Comparison of ENCODE assay signal across 18 cellular contexts in genomic region chr6:78623567-78623966, GRCh38.
A peak's percentile ranks its signal among the peaks of the same experiment; 100 is the strongest.
DNase-seq lines count a peak whose midpoint lies in the region; FAIRE-seq and TF ChIP-seq lines count a peak whose summit lies in the region.
"Had no signal": no experiment of that assay in that cellular context is flagged by ENCODE, and none has a peak within 500 bp of the region (broad histone marks: within the 10 kb centered on the region; RNA-seq: fewer than 3 reads in every experiment).

No MANE protein-coding gene starts in this region.

- no peak overlapping the region for H3K4me3 Mint-ChIP-seq in activated naive CD8-positive, alpha-beta T cell treated with anti-CD3 and anti-CD28 coated beads for 36 hours
- H3K4me3 Mint-ChIP-seq: CD14-positive monocyte; CD4-positive, alpha-beta memory T cell; H9; IgD-negative memory B cell had no signal

- no peaks in the 10 kb centered on the region for H3K27me3 ChIP-seq in GM23248 (replicated peaks; ENCODE audit: insufficient read depth)
- no peaks in the 10 kb centered on the region for H3K27me3 ChIP-seq in bronchial epithelial cell (ENCODE audit: control insufficient read depth, insufficient read depth, low read length)
- no peaks in the 10 kb centered on the region for H3K27me3 ChIP-seq in keratinocyte (ENCODE audit: control insufficient read depth, extremely low read depth, insufficient read depth, low read length)
- no peaks in the 10 kb centered on the region for H3K27me3 ChIP-seq in prostate gland (replicated peaks; ENCODE audit: insufficient read depth)
- H3K27me3 ChIP-seq: BLaER1 had no signal

- no TSS peak for BruUV-seq in OCI-LY7 (replicated peaks; lab: Mats Ljungman, UMichigan)

- H3K9me1 ChIP-seq in keratinocyte (ENCODE audit: control insufficient read depth, extremely low read depth, insufficient read depth, low read length): no peaks in the 10 kb centered on the region

- H3K9ac ChIP-seq in GM23248 (no peak overlapping the region), keratinocyte (ENCODE audit: control insufficient read depth, extremely low read depth, insufficient read depth, low read length) (no peak overlapping the region)
- H3K9ac ChIP-seq: BLaER1 had no signal

- H3K36me3 Mint-ChIP-seq in activated naive CD8-positive, alpha-beta T cell treated with anti-CD3 and anti-CD28 coated beads for 36 hours: no peaks in the 10 kb centered on the region
- H3K36me3 Mint-ChIP-seq: CD14-positive monocyte; CD4-positive, alpha-beta memory T cell; IgD-negative memory B cell had no signal

- no peak for TF ChIP-seq CTCF in bronchial epithelial cell (IDR thresholded peaks at IDR 0.05; ENCODE audit: insufficient read depth, low read length, severe bottlenecking)
- TF ChIP-seq CTCF in keratinocyte (optimal IDR thresholded peaks at IDR 0.05 in 1 of 3, IDR thresholded peaks at IDR 0.05 in 1 of 3, conservative IDR thresholded peaks at IDR 0.05 in 1 of 3; ENCODE audit: extremely low read depth in 1 of 3, insufficient read depth in 2 of 3, low read length in 3 of 3): no peak
- TF ChIP-seq CTCF in OCI-LY7 (conservative IDR thresholded peaks at IDR 0.05; ENCODE audit: low read length): no peak
- no peak for TF ChIP-seq CTCF in prostate gland (IDR thresholded peaks at IDR 0.05)

- H3K36me3 ChIP-seq in GM23248 (ENCODE audit: low read depth) (no peaks in the 10 kb centered on the region), bronchial epithelial cell (ENCODE audit: control insufficient read depth, insufficient read depth, low read length) (no peaks in the 10 kb centered on the region), keratinocyte (ENCODE audit: control insufficient read depth in 2 of 2, extremely low read depth in 1 of 2, insufficient read depth in 2 of 2, low read length in 2 of 2) (no peaks in the 10 kb centered on the region), OCI-LY7 (ENCODE audit: insufficient read depth, low read length) (no peaks in the 10 kb centered on the region), prostate gland (no peaks in the 10 kb centered on the region)
- H3K36me3 ChIP-seq: BLaER1 had no signal

- dilution Hi-C loops in keratinocyte (cut with MboI; ENCODE audit: extremely low pct_ligation_motif_present, low sequenced_read_pairs): no loop called here

- H3K27ac Mint-ChIP-seq in activated naive CD8-positive, alpha-beta T cell treated with anti-CD3 and anti-CD28 coated beads for 36 hours: no peak overlapping the region
- H3K27ac Mint-ChIP-seq: CD14-positive monocyte, H9, IgD-negative memory B cell had no signal

- H3K27ac ChIP-seq in GM23248 (no peak overlapping the region), keratinocyte (ENCODE audit: control insufficient read depth, insufficient read depth, low read length) (no peak overlapping the region), OCI-LY7 (ENCODE audit: low read depth, low read length, poor library complexity, severe bottlenecking) (no peak overlapping the region), prostate gland (no peak overlapping the region)
- H3K27ac ChIP-seq: BLaER1 had no signal

- CTCF ChIA-PET in OCI-LY7 (lab: Charles Lee; ENCODE audit: unreplicated experiment): no interaction called here

- in situ Hi-C loops in GM23248 (cut with MboI): no loop called here

- H3K4me2 ChIP-seq in GM23248 (ENCODE audit: unreplicated experiment) (no peak overlapping the region), keratinocyte (ENCODE audit: control insufficient read depth, extremely low read depth, insufficient read depth, low read depth, low read length) (no peak overlapping the region), OCI-LY7 (ENCODE audit: low read length) (no peak overlapping the region)
- H3K4me2 ChIP-seq: BLaER1 had no signal

- POLR2A ChIA-PET in OCI-LY7 (lab: Charles Lee): no interaction called here

- intact Hi-C loops in OCI-LY7 (cut with micrococcal nuclease; ENCODE audit: unreplicated experiment) (no loop called here), prostate gland (cut with DNase I) (no loop called here)

- H3K9me3 ChIP-seq in GM23248 (ENCODE audit: low read depth) (no peaks in the 10 kb centered on the region), keratinocyte (ENCODE audit: control insufficient read depth, low read depth, low read length) (no peaks in the 10 kb centered on the region), OCI-LY7 (ENCODE audit: low read length) (no peaks in the 10 kb centered on the region), prostate gland (no peaks in the 10 kb centered on the region)
- H3K9me3 ChIP-seq: BLaER1 had no signal

- H3K27me3 Mint-ChIP-seq in activated naive CD8-positive, alpha-beta T cell treated with anti-CD3 and anti-CD28 coated beads for 36 hours: peaks cover 6% of the 10 kb centered on the region
- H3K27me3 Mint-ChIP-seq: CD4-positive, alpha-beta memory T cell; IgD-negative memory B cell had no signal

- peak; percentile 60 for FAIRE-seq in bronchial epithelial cell (lab: Jason Lieb, UNC)
- peak; percentile 69 for FAIRE-seq in keratinocyte (lab: Jason Lieb, UNC)
- FAIRE-seq: H1 had no signal

- H2AFZ ChIP-seq in GM23248 (no peak overlapping the region), keratinocyte (ENCODE audit: control insufficient read depth, low read length) (no peak overlapping the region), OCI-LY7 (ENCODE audit: low read length) (no peak overlapping the region)

- H3K4me3 ChIP-seq in GM23248: no peak overlapping the region
- no peak overlapping the region for H3K4me3 ChIP-seq in bronchial epithelial cell (ENCODE audit: low read depth, low read length)
- no peak overlapping the region for H3K4me3 ChIP-seq in keratinocyte (ENCODE audit: control insufficient read depth in 2 of 3, extremely low read depth in 1 of 3, insufficient read depth in 2 of 3, low read depth in 1 of 3, low read length in 3 of 3)
- H3K4me3 ChIP-seq in OCI-LY7 (ENCODE audit: low read depth, low read length, poor library complexity, severe bottlenecking): no peak overlapping the region
- no peak overlapping the region for H3K4me3 ChIP-seq in prostate gland
- H3K4me3 ChIP-seq: BLaER1 had no signal

- H3K9me3 Mint-ChIP-seq in activated naive CD8-positive, alpha-beta T cell treated with anti-CD3 and anti-CD28 coated beads for 36 hours: no peaks in the 10 kb centered on the region
- H3K9me3 Mint-ChIP-seq: CD14-positive monocyte, H9 had no signal

- TF ChIP-seq POLR2A in prostate gland (IDR thresholded peaks at IDR 0.05): no peak

- no peaks in the 10 kb centered on the region for H4K20me1 ChIP-seq in GM23248 (ENCODE audit: insufficient read depth)
- no peaks in the 10 kb centered on the region for H4K20me1 ChIP-seq in keratinocyte (ENCODE audit: control insufficient read depth, extremely low read depth, insufficient read depth, low read length)
- no peaks in the 10 kb centered on the region for H4K20me1 ChIP-seq in OCI-LY7 (ENCODE audit: insufficient read depth, low read length)
- H4K20me1 ChIP-seq: BLaER1 had no signal

- no peaks in the 10 kb centered on the region for H3K4me1 ChIP-seq in GM23248 (ENCODE audit: insufficient read depth)
- peaks cover 7% of the 10 kb centered on the region for H3K4me1 ChIP-seq in keratinocyte (ENCODE audit: control insufficient read depth, extremely low read depth, insufficient read depth, low read length)
- no peaks in the 10 kb centered on the region for H3K4me1 ChIP-seq in OCI-LY7 (ENCODE audit: insufficient read depth, low read length, poor library complexity, severe bottlenecking)
- no peaks in the 10 kb centered on the region for H3K4me1 ChIP-seq in prostate gland (replicated peaks)
- H3K4me1 ChIP-seq: BLaER1 had no signal

- H3K9me2 ChIP-seq in GM23248 (ENCODE audit: insufficient read depth) (no peaks in the 10 kb centered on the region), OCI-LY7 (ENCODE audit: insufficient read depth, low read length) (no peaks in the 10 kb centered on the region)

- no peaks in the 10 kb centered on the region for H3K4me1 Mint-ChIP-seq in activated naive CD8-positive, alpha-beta T cell treated with anti-CD3 and anti-CD28 coated beads for 36 hours
- H3K4me1 Mint-ChIP-seq: CD14-positive monocyte; CD4-positive, alpha-beta memory T cell; H9; IgD-negative memory B cell had no signal

- no peaks in the 10 kb centered on the region for H3F3A ChIP-seq in GM23248 (ENCODE audit: insufficient read depth)

- DNase-seq in GM23248 (peak; percentile 4), M059J (ENCODE audit: low read depth) (peak; percentile 42), bronchial epithelial cell (ENCODE audit: low read depth) (peak; percentile 47), keratinocyte (ENCODE audit: low read depth, low spot score) (peak; percentile 44), OCI-LY7 (ENCODE audit: low spot score) (no peak), prostate gland (ENCODE audit: low spot score) (no peak), HuH-7 (ENCODE audit: low spot score) (no peak)
- no peak for DNase-seq in activated naive CD8-positive, alpha-beta T cell treated with anti-CD3 and anti-CD28 coated beads for 36 hours
- DNase-seq: 8988T; CD4-positive, alpha-beta memory T cell; DMS153; DMS79; GDM1; H9 had no signal

- H3K79me2 ChIP-seq in GM23248 (ENCODE audit: insufficient read depth) (no peaks in the 10 kb centered on the region), keratinocyte (ENCODE audit: control insufficient read depth, insufficient read depth, low read length) (no peaks in the 10 kb centered on the region), OCI-LY7 (ENCODE audit: insufficient read depth, low read depth, low read length) (no peaks in the 10 kb centered on the region)

Comparison
In these comparisons a context has a peak if more than half of its experiments do, and no peak if none do; other contexts are left out.
1. DNase-seq: peak in GM23248 (single experiment), M059J (single experiment), bronchial epithelial cell (single experiment) and keratinocyte (single experiment); none in activated naive CD8-positive, alpha-beta T cell treated with anti-CD3 and anti-CD28 coated beads for 36 hours (single experiment), OCI-LY7 (single experiment), prostate gland (single experiment) and HuH-7 (single experiment).